ENCODE assay signal across 19 cellular contexts in the genomic region with DNA sequence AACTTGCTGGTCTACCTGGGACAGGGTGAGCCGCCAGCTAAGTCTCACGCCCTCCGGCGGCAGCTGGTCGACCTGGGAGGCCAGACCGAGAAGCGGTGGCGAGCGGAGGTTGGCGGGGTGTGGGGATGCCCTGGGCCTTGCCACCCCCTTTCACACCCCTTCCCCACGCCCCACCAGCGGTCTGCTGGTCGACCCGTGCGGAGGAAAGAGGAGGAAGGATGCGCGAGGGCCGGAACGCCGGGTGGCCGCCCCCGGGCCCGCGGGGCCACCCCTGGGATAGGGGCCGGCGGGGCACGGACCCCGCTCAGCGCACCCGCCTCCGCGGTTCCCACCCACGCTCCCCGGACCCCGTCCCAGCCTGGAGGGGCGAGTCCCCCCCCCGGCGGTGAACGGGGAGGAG. TPM values are rescaled to one million over a fixed set of nuclear protein-coding genes. Genes with fewer than 3 reads are reported as not detected.
"Had no signal": no experiment of that assay in that cellular context is flagged by ENCODE, and none has a peak within 500 bp of the region (broad histone marks: within the 10 kb centered on the region; RNA-seq: fewer than 3 reads in every experiment).

No MANE protein-coding gene starts in this region.

- H3K27me3 ChIP-seq: gastrocnemius medialis, neutrophil, uterus had no signal

- H3K9me3 ChIP-seq: gastrocnemius medialis, heart left ventricle, mucosa of descending colon, neutrophil, uterus had no signal

- H3K27ac ChIP-seq: gastrocnemius medialis, heart left ventricle, neutrophil, uterus had no signal

- DNase-seq: activated CD4-positive, alpha-beta T cell treated with anti-CD3 and anti-CD28 coated beads, Interleukin-2, amount 50 U/mL, for 1 hour; activated CD8-positive, alpha-beta memory T cell treated with anti-CD3 and anti-CD28 coated beads for 24 hours; activated naive CD4-positive, alpha-beta T cell; anterior cingulate cortex; cerebellar nuclear complex; effector memory CD4-positive, alpha-beta T cell; erythroblast; gastrocnemius medialis; islet precursor cell; naive thymus-derived CD8-positive, alpha-beta T cell; stimulated activated CD4-positive, alpha-beta T cell treated with anti-CD3 and anti-CD28 coated beads, Interleukin-2, amount 100 ng/mL, for 48 hours; T-helper 9 cell; uterus had no signal

- H3K4me3 ChIP-seq: gastrocnemius medialis, heart left ventricle, mucosa of descending colon, uterus had no signal

- ATAC-seq: activated CD4-positive, CD25-positive, alpha-beta regulatory T cell treated with anti-CD3 and anti-CD28 coated beads, Interleukin-2, amount 50 U/mL, for 24 hours; gastrocnemius medialis; heart left ventricle; left lobe of liver; mucosa of descending colon; naive thymus-derived CD8-positive, alpha-beta T cell; stimulated activated memory B cell treated with anti-CD40 and anti-IgM and Interleukin-4, amounts not matched to agents 10 μg/mL and 1 μg/mL and 100 μg/mL, for 72 hours had no signal

- H3K36me3 ChIP-seq: gastrocnemius medialis, heart left ventricle, neutrophil, uterus had no signal

- H3K4me1 ChIP-seq: gastrocnemius medialis, heart left ventricle, uterus had no signal

RNA-seq across cellular contexts. Expression of gene DCAF12L1, which starts 28.3 kb away (rescaled TPM):
- total RNA-seq: gastrocnemius medialis; heart left ventricle; left lobe of liver; mucosa of descending colon; naive thymus-derived CD8-positive, alpha-beta T cell had no signal
- polyA plus RNA-seq: heart left ventricle; naive thymus-derived CD8-positive, alpha-beta T cell had no signal
